ENCODE assay signal across 8 cellular contexts in genomic region chr13:19632915-19633339, GRCh38. TPM values are rescaled to one million over a fixed set of nuclear protein-coding genes. Genes with fewer than 3 reads are reported as not detected.
DNase-seq lines count a peak whose midpoint lies in the region; ATAC-seq and TF ChIP-seq lines count a peak whose summit lies in the region.

No MANE protein-coding gene starts in this region.

- H3K36me3 Mint-ChIP-seq in GM23338 (ENCODE audit: low read depth): peaks cover 33% of the 10 kb centered on the region

- peak overlapping the region; percentile 77 for H3K4me2 ChIP-seq in GM23338

- peak overlapping the region; percentile 100 for H3K4me3 Mint-ChIP-seq in GM23338

- TF ChIP-seq CTCF in GM23338 (conservative IDR thresholded peaks at IDR 0.05; ENCODE audit: low read depth in 2 of 2) (no peak), fibroblast of mammary gland (conservative IDR thresholded peaks at IDR 0.05; ENCODE audit: control insufficient read depth, insufficient read depth, low read depth, low read length) (no peak), gastrocnemius medialis (IDR thresholded peaks at IDR 0.05 in 4 of 5, conservative IDR thresholded peaks at IDR 0.05 in 1 of 5) (no peak), omental fat pad (IDR thresholded peaks at IDR 0.05) (no peak)

- DNase-seq in GM23338 (ENCODE audit: low spot score) (no peak), SJSA1 (ENCODE audit: low read depth in 1 of 2, low spot score in 2 of 2) (no peak), fibroblast of mammary gland (ENCODE audit: low read depth) (no peak), gastrocnemius medialis (no peak), omental fat pad (ENCODE audit: low spot score) (no peak), ACHN (no peak), posterior vena cava (ENCODE audit: low spot score) (no peak)

- peaks cover 34% of the 10 kb centered on the region for H3K9me3 Mint-ChIP-seq in GM23338

- no peak for TF ChIP-seq POLR2A in gastrocnemius medialis (IDR thresholded peaks at IDR 0.05)

- no peaks in the 10 kb centered on the region for H3K27me3 ChIP-seq in GM23338 (ENCODE audit: insufficient read depth)
- H3K27me3 ChIP-seq in SJSA1 (replicated peaks): no peaks in the 10 kb centered on the region
- H3K27me3 ChIP-seq in gastrocnemius medialis: no peaks in the 10 kb centered on the region

- H3K36me3 ChIP-seq in GM23338 (ENCODE audit: insufficient read depth) (peaks cover 5% of the 10 kb centered on the region; the same call in 1 of the 2 replicates), SJSA1 (no peaks in the 10 kb centered on the region), gastrocnemius medialis (no peaks in the 10 kb centered on the region)

- ATAC-seq in GM23338: no peak
- ATAC-seq in gastrocnemius medialis: peak; percentile 28 to 49
- ATAC-seq in omental fat pad (ENCODE audit: low FRiP score): no peak
- ATAC-seq in GM18868 (IDR thresholded peaks at IDR 0.05; ENCODE audit: unreplicated experiment): no peak

- H3K9me3 ChIP-seq in SJSA1 (replicated peaks) (no peaks in the 10 kb centered on the region), gastrocnemius medialis (no peaks in the 10 kb centered on the region)

- H3K4me1 Mint-ChIP-seq in GM23338: peaks cover 9% of the 10 kb centered on the region; the same call in 2 of the 3 replicates

- intact Hi-C loops in gastrocnemius medialis (cut with DNase I; ENCODE audit: low total_unique reads) (loop anchor here (1.0 to 2.0 kb wide), 3 partner anchors 150 to 325 kb away; partner anchors contain the start of gene ZMYM2), posterior vena cava (cut with DNase I) (no loop called here)

- H2AFZ ChIP-seq in GM23338: peak overlapping the region; percentile 84

- H3K27ac ChIP-seq in GM23338 (ENCODE audit: low read depth) (no peak overlapping the region), SJSA1 (no peak overlapping the region), gastrocnemius medialis (peak overlapping the region; percentile 87 to 97 (median 93))

- H3F3A ChIP-seq in GM23338 (replicated peaks; ENCODE audit: low read depth): peaks cover 4% of the 10 kb centered on the region

- peak overlapping the region; percentile 91 for H3K4me3 ChIP-seq in GM23338
- peak overlapping the region; percentile 53 for H3K4me3 ChIP-seq in SJSA1
- H3K4me3 ChIP-seq in fibroblast of mammary gland (ENCODE audit: control insufficient read depth, low read depth, low read length): peak overlapping the region; percentile 77
- peak overlapping the region; percentile 63 to 93 (median 88) for H3K4me3 ChIP-seq in gastrocnemius medialis

- H3K4me1 ChIP-seq in GM23338 (ENCODE audit: insufficient read depth) (peaks cover 8% of the 10 kb centered on the region), SJSA1 (replicated peaks) (peaks cover 10% of the 10 kb centered on the region; the same call in 1 of the 2 replicates), gastrocnemius medialis (peaks cover 19 to 22% of the 10 kb centered on the region in 2 donors)

- H3K27ac Mint-ChIP-seq in GM23338: no peak overlapping the region

- in situ Hi-C loops in gastrocnemius medialis (cut with MboI; ENCODE audit: low sequenced_read_pairs in 4 of 4): loop anchor here in 3 of 4 donors (10.0 to 25.0 kb wide), 2 partner anchors 232 to 329 kb away; partner anchors contain the start of genes ZMYM5 (in 2 of the 3) and ZMYM2 (in 1 of the 3)
- in situ Hi-C loops in ACHN (cut with HindIII; ENCODE audit: low pct_ligation_motif_present, low pct_unique_long_range_greater_than_20kb, low sequenced_read_pairs): no loop called here

- H3K9me2 ChIP-seq in GM23338 (ENCODE audit: insufficient read depth): no peaks in the 10 kb centered on the region

- H3K79me2 ChIP-seq in GM23338 (replicated peaks; ENCODE audit: insufficient read depth): peaks cover 39% of the 10 kb centered on the region

- peaks cover 5% of the 10 kb centered on the region for H3K27me3 Mint-ChIP-seq in GM23338 (ENCODE audit: insufficient read depth, low read depth, poor library complexity)

- no peaks in the 10 kb centered on the region for H4K20me1 ChIP-seq in GM23338 (replicated peaks; ENCODE audit: insufficient read depth)

TF ChIP-seq in GM23338, 12 proteins besides CTCF, POLR2A, EP300 and RAD21 (continues in another document):
- TF ChIP-seq JUNB (IDR thresholded peaks at IDR 0.05; ENCODE audit: unreplicated experiment): no peak
- TF ChIP-seq NANOG (IDR thresholded peaks at IDR 0.05; ENCODE audit: borderline replicate concordance): no peak
- no peak for TF ChIP-seq POLR2AphosphoS5 (IDR thresholded peaks at IDR 0.05; ENCODE audit: low read depth)
- TF ChIP-seq EZH2 (IDR thresholded peaks at IDR 0.05; ENCODE audit: low read depth, unreplicated experiment): no peak
- TF ChIP-seq REST (IDR thresholded peaks at IDR 0.05; ENCODE audit: unreplicated experiment): no peak
- no peak for TF ChIP-seq ZNF114 (CRISPR knock-in tag; IDR thresholded peaks at IDR 0.05)
- no peak for TF ChIP-seq EZH2phosphoT487 (IDR thresholded peaks at IDR 0.05; ENCODE audit: unreplicated experiment)
- TF ChIP-seq ETS1 (IDR thresholded peaks at IDR 0.05): no peak
- no peak for TF ChIP-seq STAT1 (IDR thresholded peaks at IDR 0.05; ENCODE audit: unreplicated experiment)

RNA-seq across cellular contexts. Expression of gene MPHOSPH8, which starts 0.5 kb away (rescaled TPM):
- total RNA-seq in GM23338 (2014; rRNA removed; shearing (Covaris generic)): 14.3 and 15.6 TPM in 2 replicates
- polyA plus RNA-seq in GM23338 (2016; fragmentation: Nextera tagmentation; extraction: Ambion mirVana): 27.0 and 31.9 TPM in 2 replicates
- 11.8 and 14.8 TPM in 2 replicates for total RNA-seq in SJSA1 (2014; rRNA removed; shearing (Covaris generic))
- total RNA-seq in gastrocnemius medialis: 10 to 100 TPM in 3 of 4 donors, 1 to 10 TPM in 1; 8.0 to 15.5 (median 13.4) TPM
- total RNA-seq in omental fat pad: 10 to 100 TPM; 21.4 to 42.2 (median 26.9) TPM
- total RNA-seq in posterior vena cava: 10 to 100 TPM; 28.0 to 30.1 TPM

Comparison
In these comparisons a context has a peak if more than half of its experiments do, and no peak if none do; other contexts are left out.
1. ATAC-seq: peak in gastrocnemius medialis (2 of 2); none in GM23338 (single experiment), omental fat pad (single experiment) and GM18868 (single experiment).
2. H3K27ac ChIP-seq: peak in gastrocnemius medialis (4 of 4); none in GM23338 (single experiment) and SJSA1 (single experiment).
3. Peak in every context shown above with its lines, with median percentiles within 50 percentile points of each other: H3K4me3 ChIP-seq.